33 cellular contexts compared by ENCODE assay signal in genomic region chr3:70570584-70570983, GRCh38.
"Had no signal": no experiment of that assay in that cellular context is flagged by ENCODE, and none has a peak within 500 bp of the region (broad histone marks: within the 10 kb centered on the region; RNA-seq: fewer than 3 reads in every experiment).

No MANE protein-coding gene starts in this region.

- H3K36me3 ChIP-seq: adrenal gland, ascending aorta, brain microvascular endothelial cell, breast epithelium, cardiac muscle cell had no signal

- H3K4me1 ChIP-seq: adrenal gland, ascending aorta, body of pancreas, breast epithelium had no signal

- FAIRE-seq: astrocyte, bronchial epithelial cell had no signal

- H3K9me3 ChIP-seq: adrenal gland, ascending aorta, body of pancreas, breast epithelium had no signal

- ATAC-seq: activated naive CD4-positive, alpha-beta T cell treated with anti-CD3 and anti-CD28 coated beads, Interleukin-2, amount 50 U/mL, for 72 hours; activated naive CD8-positive, alpha-beta T cell treated with anti-CD3 and anti-CD28 coated beads, Interleukin-2, amount 50 U/mL, for 24 hours; activated T-cell treated with anti-CD3 and anti-CD28 coated beads, Interleukin-2, amount 50 U/mL, for 4 hours; activated T-cell treated with anti-CD3 and anti-CD28 coated beads, Interleukin-2, amount 50 U/mL, for 72 hours; activated T-helper 17 cell treated with anti-CD3 and anti-CD28 coated beads, Interleukin-2, amount 50 U/mL, for 72 hours; body of pancreas had no signal

- H3K27ac ChIP-seq: adrenal gland, ascending aorta, body of pancreas, brain microvascular endothelial cell, breast epithelium, cardiac muscle cell had no signal

- H3K4me3 ChIP-seq: adrenal gland, ascending aorta, body of pancreas, breast epithelium, cardiac muscle cell had no signal

- H3K27me3 ChIP-seq: adrenal gland, ascending aorta, body of pancreas, brain microvascular endothelial cell, breast epithelium, cardiac muscle cell had no signal

- DNase-seq: activated effector memory CD4-positive, alpha-beta T cell treated with anti-CD3 and anti-CD28 coated beads, Interleukin-2, amount 50 U/mL, for 16 hours; activated effector memory CD4-positive, alpha-beta T cell treated with Interleukin-2 at 50 U/mL for 16 hours; activated gamma-delta T cell; activated gamma-delta T cell treated with Interleukin-2 at 50 U/mL for 16 hours; activated naive CD4-positive, alpha-beta T cell; activated naive CD4-positive, alpha-beta T cell treated with anti-CD3 and anti-CD28 coated beads for 36 hours; activated naive CD4-positive, alpha-beta T cell treated with anti-CD3 and anti-CD28 coated beads, Interleukin-2, amount 10 ng/mL, durations not matched to agents 7 days and 5 days; activated naive CD4-positive, alpha-beta T cell treated with anti-CD3 and anti-CD28 coated beads, Interleukin-2, amount 50 U/mL, for 16 hours; activated naive CD4-positive, alpha-beta T cell treated with Interleukin-2 at 50 U/mL for 16 hours; activated naive CD8-positive, alpha-beta T cell treated with anti-CD3 and anti-CD28 coated beads for 36 hours; activated naive CD8-positive, alpha-beta T cell treated with anti-CD3 and anti-CD28 coated beads, Interleukin-2, amount 10 ng/mL, durations not matched to agents 7 days and 5 days; activated naive CD8-positive, alpha-beta T cell treated with anti-CD3 and anti-CD28 coated beads, Interleukin-2, amount 50 U/mL, for 24 hours; activated T-cell treated with anti-CD3 and anti-CD28 coated beads, Interleukin-2, amount 50 U/mL, for 24 hours; activated T-cell treated with anti-CD3 and anti-CD28 coated beads, Interleukin-2, amount 50 U/mL, for 4 hours; activated T-cell treated with anti-CD3 and anti-CD28 coated beads, Interleukin-2, amount 50 U/mL, for 48 hours; activated T-cell treated with anti-CD3 and anti-CD28 coated beads, Interleukin-2, amount 50 U/mL, for 72 hours; adrenal gland; amniotic stem cell; amygdala; anterior cingulate cortex; aorta; body of pancreas; brain microvascular endothelial cell; caudate nucleus; central memory CD4-positive, alpha-beta T cell; cerebellar nuclear complex had no signal
